ENCODE assay signal across 15 cellular contexts in the genomic region with DNA sequence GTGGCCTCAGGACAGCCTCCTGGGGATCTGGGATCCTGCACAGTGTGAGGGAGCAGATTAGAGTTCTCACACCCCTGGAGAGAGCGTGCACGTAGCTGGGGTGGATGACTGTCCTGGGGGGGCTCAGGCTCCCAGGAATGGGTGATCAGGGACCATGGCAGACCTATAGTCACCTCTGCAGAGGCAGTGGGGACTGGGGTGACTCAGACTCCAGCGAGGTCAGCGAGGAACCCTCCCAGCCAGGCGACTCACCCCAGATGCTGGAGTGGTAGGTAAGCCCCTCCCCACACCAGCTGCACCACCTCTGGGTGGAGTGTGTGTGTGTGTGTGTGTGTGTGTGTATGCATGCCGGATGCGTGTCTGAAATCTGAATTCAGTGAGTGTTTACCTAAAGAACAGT. TPM values are rescaled to one million over a fixed set of nuclear protein-coding genes. Genes with fewer than 3 reads are reported as not detected.
DNase-seq lines count a peak whose midpoint lies in the region; ATAC-seq, FAIRE-seq and TF ChIP-seq lines count a peak whose summit lies in the region.
"Had no signal": no experiment of that assay in that cellular context is flagged by ENCODE, and none has a peak within 500 bp of the region (broad histone marks: within the 10 kb centered on the region; RNA-seq: fewer than 3 reads in every experiment).

No MANE protein-coding gene starts in this region.

- no peak overlapping the region for H3K4me2 ChIP-seq in A549

- no peak for FAIRE-seq in A549 (lab: Jason Lieb, UNC)

- H3K36me3 ChIP-seq in vagina (no peaks in the 10 kb centered on the region), aorta (ENCODE audit: control insufficient read depth in 1 of 2, insufficient read depth in 2 of 2, low read length in 1 of 2) (no peaks in the 10 kb centered on the region)
- H3K36me3 ChIP-seq: ascending aorta had no signal

- H3K4me3 ChIP-seq in A549 (no peak overlapping the region), vagina (no peak overlapping the region), aorta (ENCODE audit: low read length in 2 of 2) (no peak overlapping the region)
- H3K4me3 ChIP-seq: ascending aorta had no signal

- intact Hi-C loops in vagina (cut with DNase I): no loop called here
- intact Hi-C loops in aorta (cut with DNase I): no loop called here

- CTCF ChIA-PET in A549 (lab: Yijun Ruan, JAX): interaction anchor here (1.0 to 2.0 kb wide), 4 partner anchors 11 to 348 kb away, joined by 3 to 12 read pairs (median 5); no protein-coding TSS in a partner anchor

- H3K4me1 ChIP-seq in A549 (peaks cover 7% of the 10 kb centered on the region; the same call in 2 of the 3 replicates), vagina (no peaks in the 10 kb centered on the region), aorta (ENCODE audit: control insufficient read depth in 1 of 2, insufficient read depth in 2 of 2, low read length in 2 of 2) (no peaks in the 10 kb centered on the region)
- H3K4me1 ChIP-seq: ascending aorta had no signal

- H3K9me3 ChIP-seq in A549 (no peaks in the 10 kb centered on the region), vagina (no peaks in the 10 kb centered on the region), aorta (ENCODE audit: control insufficient read depth, low read length) (no peaks in the 10 kb centered on the region)
- H3K9me3 ChIP-seq: ascending aorta had no signal

- DNase-seq in A549 (ENCODE audit: low read depth in 1 of 2, low spot score in 1 of 2) (no peak), COLO668 (lab: John Stamatoyannopoulos, UW; ENCODE audit: unreplicated experiment) (peak; percentile 60), NCI-H2029 (lab: John Stamatoyannopoulos, UW) (peak; percentile 78), cerebellar nuclear complex (lab: John Stamatoyannopoulos, UW) (no peak), vagina (ENCODE audit: extremely low spot score in 2 of 2) (no peak), aorta (no peak)
- peak in 1 of 2 donors; percentile 33 for DNase-seq in activated naive CD4-positive, alpha-beta T cell treated with anti-CD3 and anti-CD28 coated beads, Interleukin-2, amount 50 U/mL, for 72 hours (ENCODE audit: low spot score in 2 of 2)
- DNase-seq: Calu3, hypothalamus, NCI-H1930 had no signal

- H3K36me3 Mint-ChIP-seq in activated naive CD4-positive, alpha-beta T cell treated with anti-CD3 and anti-CD28 coated beads, Interleukin-2, amount 50 U/mL, for 72 hours: no peaks in the 10 kb centered on the region

- WGBS in A549 (ENCODE audit: missing lambda C conversion rate): 59% methylated on average over 7 of the region's 7 CpGs
- WGBS in aorta, 2 donors: 66 to 73% methylated on average over 7 of the region's 7 CpGs

- TF ChIP-seq EP300 in A549 (IDR thresholded peaks at IDR 0.05): no peak

- peak; percentile 37 to 46; a peak in 2 of 6 replicates for ATAC-seq in A549
- ATAC-seq in activated naive CD4-positive, alpha-beta T cell treated with anti-CD3 and anti-CD28 coated beads, Interleukin-2, amount 50 U/mL, for 72 hours: peak; percentile 92 to 95
- no peak for ATAC-seq in aorta (ENCODE audit: low FRiP score)
- ATAC-seq in GM21528 (IDR thresholded peaks at IDR 0.05; ENCODE audit: low FRiP score, unreplicated experiment): no peak

- TF ChIP-seq CTCF in A549 (IDR thresholded peaks at IDR 0.05): no peak
- TF ChIP-seq CTCF in vagina (IDR thresholded peaks at IDR 0.05): no peak

- H3K27me3 ChIP-seq in vagina (no peaks in the 10 kb centered on the region), aorta (ENCODE audit: control insufficient read depth in 1 of 2, insufficient read depth in 2 of 2, low read length in 1 of 2) (no peaks in the 10 kb centered on the region)
- H3K27me3 ChIP-seq: ascending aorta had no signal

- peak overlapping the region in 1 of 2 donors; percentile 14 for H3K27ac Mint-ChIP-seq in activated naive CD4-positive, alpha-beta T cell treated with anti-CD3 and anti-CD28 coated beads, Interleukin-2, amount 50 U/mL, for 72 hours

- H3K27ac ChIP-seq in A549 (no peak overlapping the region), vagina (no peak overlapping the region), aorta (ENCODE audit: low read depth in 1 of 2, low read length in 2 of 2) (no peak overlapping the region)
- H3K27ac ChIP-seq: ascending aorta had no signal

- TF ChIP-seq POLR2A in A549 (IDR thresholded peaks at IDR 0.05; ENCODE audit: low read length) (no peak), vagina (IDR thresholded peaks at IDR 0.05) (no peak)

- no peaks in the 10 kb centered on the region for H3K9me3 Mint-ChIP-seq in activated naive CD4-positive, alpha-beta T cell treated with anti-CD3 and anti-CD28 coated beads, Interleukin-2, amount 50 U/mL, for 72 hours

- TF ChIP-seq RAD21 in A549 (conservative IDR thresholded peaks at IDR 0.05 in 1 of 2, IDR thresholded peaks at IDR 0.05 in 1 of 2): no peak

- POLR2A ChIA-PET in A549 (lab: Yijun Ruan, JAX): interaction anchor here (0.7 kb wide), 1 partner anchor 12 kb away, joined by 3 read pairs; no protein-coding TSS in a partner anchor

TF ChIP-seq in A549, 52 proteins besides CTCF, POLR2A, EP300 and RAD21:
- TF ChIP-seq RFX5 (IDR thresholded peaks at IDR 0.05) (no peak), KDM1A (IDR thresholded peaks at IDR 0.05; ENCODE audit: low read depth) (no peak), GATA3 (IDR thresholded peaks at IDR 0.05; ENCODE audit: borderline replicate concordance) (no peak), TFCP2L1 (CRISPR knock-in tag; IDR thresholded peaks at IDR 0.05) (no peak)
- TF ChIP-seq, protein P1, sequence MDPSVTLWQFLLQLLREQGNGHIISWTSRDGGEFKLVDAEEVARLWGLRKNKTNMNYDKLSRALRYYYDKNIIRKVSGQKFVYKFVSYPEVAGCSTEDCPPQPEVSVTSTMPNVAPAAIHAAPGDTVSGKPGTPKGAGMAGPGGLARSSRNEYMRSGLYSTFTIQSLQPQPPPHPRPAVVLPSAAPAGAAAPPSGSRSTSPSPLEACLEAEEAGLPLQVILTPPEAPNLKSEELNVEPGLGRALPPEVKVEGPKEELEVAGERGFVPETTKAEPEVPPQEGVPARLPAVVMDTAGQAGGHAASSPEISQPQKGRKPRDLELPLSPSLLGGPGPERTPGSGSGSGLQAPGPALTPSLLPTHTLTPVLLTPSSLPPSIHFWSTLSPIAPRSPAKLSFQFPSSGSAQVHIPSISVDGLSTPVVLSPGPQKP (IDR thresholded peaks at IDR 0.05; ENCODE audit: low read depth, low read length): no peak

RNA-seq across cellular contexts. Expression of a gene that starts 17.3 kb away (rescaled TPM):
- polyA plus RNA-seq in A549 (2011; rRNA removed) (not detected in 2 replicates), A549 (2017; fragmentation: RNase III; extraction: RNeasy Plus Mini Kit Qiagen cat#74134 plus additional on column Dnase treatment) (not detected in 3 replicates), aorta (not detected)
- polyA plus RNA-seq in A549 (2012; cell fraction: cytosol; rRNA removed): not detected in 2 replicates
- not detected in 2 replicates for polyA plus RNA-seq in A549 (2012; cell fraction: nucleus; rRNA removed)
- not detected in 2 replicates for polyA minus RNA-seq in A549 (2011; rRNA and poly(A)+ RNA removed)
- total RNA-seq in activated naive CD4-positive, alpha-beta T cell treated with anti-CD3 and anti-CD28 coated beads, Interleukin-2, amount 50 U/mL, for 72 hours: under 1 TPM in 1 of 2 donors, not detected in 1; 0.39 TPM
- total RNA-seq in vagina (not detected), aorta (not detected)
- total RNA-seq: ascending aorta, Calu3, mononuclear cell, pulmonary artery endothelial cell, ureter had no signal

Comparison
In these comparisons a context has a peak if more than half of its experiments do, and no peak if none do; other contexts are left out.
1. ATAC-seq: peak in A549 (2 of 2) and activated naive CD4-positive, alpha-beta T cell treated with anti-CD3 and anti-CD28 coated beads, Interleukin-2, amount 50 U/mL, for 72 hours (2 of 2); none in aorta (single experiment) and GM21528 (single experiment).
2. DNase-seq: peak in COLO668 (single experiment) and NCI-H2029 (single experiment); none in A549 (0 of 2), cerebellar nuclear complex (0 of 2), vagina (0 of 2) and aorta (0 of 2).